14 cellular contexts compared by ENCODE assay signal in the genomic region with DNA sequence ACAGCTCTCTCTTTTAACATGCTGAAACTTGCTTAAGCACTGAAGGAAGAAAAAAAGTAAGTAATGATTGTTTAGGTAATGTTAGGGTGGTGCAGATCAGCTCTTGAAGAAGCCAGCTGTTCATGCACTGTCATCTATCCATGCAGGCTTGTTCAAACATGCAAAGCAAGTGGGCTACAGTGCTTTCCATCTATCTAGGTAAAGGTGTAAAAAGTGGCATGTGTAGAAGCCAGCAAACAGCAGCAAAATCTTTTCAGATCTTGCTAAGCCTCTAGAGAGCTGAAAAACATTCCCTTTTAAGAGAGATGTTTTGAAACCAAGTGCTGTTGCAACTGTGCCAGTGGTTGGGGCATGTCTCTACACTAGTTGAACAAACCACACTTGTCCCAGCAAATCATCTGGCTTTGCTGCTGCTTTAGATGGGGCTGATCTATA.
A peak's percentile ranks its signal among the peaks of the same experiment; 100 is the strongest.
DNase-seq lines count a peak whose midpoint lies in the region; ATAC-seq, FAIRE-seq and TF ChIP-seq lines count a peak whose summit lies in the region.
"Had no signal": no experiment of that assay in that cellular context is flagged by ENCODE, and none has a peak within 500 bp of the region (broad histone marks: within the 10 kb centered on the region; RNA-seq: fewer than 3 reads in every experiment).

No MANE protein-coding gene starts in this region.

- no peak for TF ChIP-seq POLR2A in breast epithelium (IDR thresholded peaks at IDR 0.05)

- FAIRE-seq in HTR-8/SVneo (lab: Jason Lieb, UNC), result no peak

- no peaks in the 10 kb centered on the region for H3K27me3 ChIP-seq in breast epithelium

- ATAC-seq in GM18502 (IDR thresholded peaks at IDR 0.05; ENCODE audit: poor library complexity, unreplicated experiment) (peak; percentile 89), GM21515 (IDR thresholded peaks at IDR 0.05; ENCODE audit: unreplicated experiment) (peak; percentile 73), HG03457 (IDR thresholded peaks at IDR 0.05; ENCODE audit: unreplicated experiment) (peak; percentile 78)
- ATAC-seq in activated CD8-positive, alpha-beta T cell treated with anti-CD3 and anti-CD28 coated beads, Interleukin-2, amount 10 ng/mL, durations not matched to agents 7 days and 5 days, result no peak
- ATAC-seq: activated CD8-positive, alpha-beta T cell treated with anti-CD3 and anti-CD28 coated beads for 36 hours; sciatic nerve; stimulated activated naive CD8-positive, alpha-beta T cell treated with anti-CD3 and anti-CD28 coated beads, Interleukin-15, amount 100 ng/mL, for 72 hours had no signal

- no peak for DNase-seq in breast epithelium (ENCODE audit: low spot score in 2 of 2)
- DNase-seq in activated CD8-positive, alpha-beta T cell treated with anti-CD3 and anti-CD28 coated beads, Interleukin-2, amount 10 ng/mL, durations not matched to agents 7 days and 5 days, result no peak
- DNase-seq in retina, result no peak
- no peak for DNase-seq in HTR-8/SVneo (ENCODE audit: insufficient read length, low spot score)
- no peak for DNase-seq in NCI-H2029 (lab: John Stamatoyannopoulos, UW)
- DNase-seq: activated CD8-positive, alpha-beta T cell treated with anti-CD3 and anti-CD28 coated beads for 36 hours; CD4-positive, alpha-beta memory T cell; central memory CD4-positive, alpha-beta T cell; NCI-H774; stimulated activated naive CD8-positive, alpha-beta T cell treated with anti-CD3 and anti-CD28 coated beads, Interleukin-15, amount 100 ng/mL, for 72 hours had no signal

- no peak for TF ChIP-seq CTCF in breast epithelium (IDR thresholded peaks at IDR 0.05)

- H3K4me1 Mint-ChIP-seq in activated CD8-positive, alpha-beta T cell treated with anti-CD3 and anti-CD28 coated beads, Interleukin-2, amount 10 ng/mL, durations not matched to agents 7 days and 5 days (ENCODE audit: low read depth), result no peaks in the 10 kb centered on the region
- H3K4me1 Mint-ChIP-seq: CD4-positive, alpha-beta memory T cell; stimulated activated naive CD8-positive, alpha-beta T cell treated with anti-CD3 and anti-CD28 coated beads, Interleukin-15, amount 100 ng/mL, for 72 hours had no signal

- H3K4me3 Mint-ChIP-seq in activated CD8-positive, alpha-beta T cell treated with anti-CD3 and anti-CD28 coated beads, Interleukin-2, amount 10 ng/mL, durations not matched to agents 7 days and 5 days, result no peak overlapping the region
- H3K4me3 Mint-ChIP-seq: activated CD8-positive, alpha-beta T cell treated with anti-CD3 and anti-CD28 coated beads for 36 hours; CD4-positive, alpha-beta memory T cell; stimulated activated naive CD8-positive, alpha-beta T cell treated with anti-CD3 and anti-CD28 coated beads, Interleukin-15, amount 100 ng/mL, for 72 hours had no signal

- CTCF ChIA-PET in activated CD8-positive, alpha-beta T cell treated with anti-CD3 and anti-CD28 coated beads, Interleukin-2, amount 10 ng/mL, durations not matched to agents 7 days and 5 days (lab: Charles Lee), result no interaction called here

- H3K4me1 ChIP-seq in breast epithelium, result no peaks in the 10 kb centered on the region

- peak overlapping the region; percentile 13 to 31 for H3K27ac ChIP-seq in breast epithelium

- intact Hi-C loops in breast epithelium (cut with DNase I; ENCODE audit: low total_unique reads), result no loop called here

- H3K36me3 ChIP-seq in breast epithelium, result no peaks in the 10 kb centered on the region

- H3K9me3 Mint-ChIP-seq in activated CD8-positive, alpha-beta T cell treated with anti-CD3 and anti-CD28 coated beads, Interleukin-2, amount 10 ng/mL, durations not matched to agents 7 days and 5 days (ENCODE audit: insufficient read depth), result no peaks in the 10 kb centered on the region
- H3K9me3 Mint-ChIP-seq: activated CD8-positive, alpha-beta T cell treated with anti-CD3 and anti-CD28 coated beads for 36 hours had no signal

- H3K36me3 Mint-ChIP-seq in activated CD8-positive, alpha-beta T cell treated with anti-CD3 and anti-CD28 coated beads, Interleukin-2, amount 10 ng/mL, durations not matched to agents 7 days and 5 days (ENCODE audit: low read depth), result no peaks in the 10 kb centered on the region
- H3K36me3 Mint-ChIP-seq: CD4-positive, alpha-beta memory T cell had no signal

- H3K9me3 ChIP-seq in breast epithelium, result no peaks in the 10 kb centered on the region

- POLR2A ChIA-PET in activated CD8-positive, alpha-beta T cell treated with anti-CD3 and anti-CD28 coated beads, Interleukin-2, amount 10 ng/mL, durations not matched to agents 7 days and 5 days (lab: Charles Lee), result no interaction called here

- no peak overlapping the region for H3K4me3 ChIP-seq in breast epithelium

- H3K27ac Mint-ChIP-seq in activated CD8-positive, alpha-beta T cell treated with anti-CD3 and anti-CD28 coated beads, Interleukin-2, amount 10 ng/mL, durations not matched to agents 7 days and 5 days, result no peak overlapping the region
- H3K27ac Mint-ChIP-seq: activated CD8-positive, alpha-beta T cell treated with anti-CD3 and anti-CD28 coated beads for 36 hours; stimulated activated naive CD8-positive, alpha-beta T cell treated with anti-CD3 and anti-CD28 coated beads, Interleukin-15, amount 100 ng/mL, for 72 hours had no signal

- peaks cover 2% of the 10 kb centered on the region for H3K27me3 Mint-ChIP-seq in activated CD8-positive, alpha-beta T cell treated with anti-CD3 and anti-CD28 coated beads, Interleukin-2, amount 10 ng/mL, durations not matched to agents 7 days and 5 days (ENCODE audit: low read depth)
